In the genomic region with DNA sequence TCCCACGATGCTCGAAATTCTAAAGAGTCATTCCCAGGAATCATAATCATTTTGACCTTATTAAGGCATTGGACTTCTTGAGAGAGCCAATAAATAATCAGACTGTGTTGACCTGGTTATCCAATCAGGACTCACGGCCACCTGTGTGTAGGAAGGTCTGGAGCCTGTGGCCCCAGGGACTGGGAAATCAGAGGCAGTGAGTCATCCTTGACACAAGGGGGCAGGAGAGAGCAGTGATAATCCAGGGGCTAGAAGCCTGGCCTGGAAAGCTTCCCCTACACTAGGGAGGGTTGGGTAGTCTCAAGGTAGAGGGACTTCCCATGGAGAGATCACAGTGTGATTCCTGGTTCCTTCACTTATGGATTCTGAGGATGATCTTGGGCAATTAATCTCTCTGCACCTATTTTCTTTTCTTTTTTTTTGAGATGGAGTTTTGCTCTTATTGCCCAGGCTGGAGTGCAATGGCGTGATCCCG, we compare ENCODE assay signal across 8 cellular contexts. TPM values are rescaled to one million over a fixed set of nuclear protein-coding genes. Genes with fewer than 3 reads are reported as not detected.
DNase-seq lines count a peak whose midpoint lies in the region; ATAC-seq and TF ChIP-seq lines count a peak whose summit lies in the region.

No MANE protein-coding gene starts in this region.

- H3K27me3 ChIP-seq in Karpas-422 (ENCODE audit: low read length) (no peaks in the 10 kb centered on the region), ovary (no peaks in the 10 kb centered on the region)

- no peaks in the 10 kb centered on the region for H3K9me2 ChIP-seq in Karpas-422 (replicated peaks; ENCODE audit: insufficient read depth, low read length)

- no peaks in the 10 kb centered on the region for H4K20me1 ChIP-seq in Karpas-422 (ENCODE audit: insufficient read depth, low read depth, low read length)

- no peak for DNase-seq in AG09319 (ENCODE audit: extremely low read depth, low read depth)
- peak; percentile 85 for DNase-seq in Karpas-422
- peak; percentile 70 to 74 for DNase-seq in activated T-cell treated with anti-CD3 and anti-CD28 coated beads, Interleukin-2, amount 50 U/mL, for 48 hours
- peak; percentile 37 for DNase-seq in fibroblast of the conjunctiva (ENCODE audit: low read depth)
- DNase-seq in ovary, result peak in 1 of 5 donors; percentile 46

- TF ChIP-seq POLR2A in ovary (IDR thresholded peaks at IDR 0.05), result no peak

- TF ChIP-seq CTCF in AG09319 (IDR thresholded peaks at IDR 0.05; ENCODE audit: low read depth, low read length) (peak; percentile 63), ovary (IDR thresholded peaks at IDR 0.05) (peak in 2 of 3 donors; percentile 18 to 43)

- no peaks in the 10 kb centered on the region for H3K9me3 ChIP-seq in Karpas-422 (ENCODE audit: low read length)
- H3K9me3 ChIP-seq in ovary, result no peaks in the 10 kb centered on the region

- intact Hi-C loops in ovary (cut with DNase I), result loop anchor here (2.0 to 10.0 kb wide), 3 partner anchors 104 to 106 kb away; no protein-coding TSS in a partner anchor

- H3K27ac ChIP-seq in Karpas-422 (ENCODE audit: low read length) (no peak overlapping the region), ovary (no peak overlapping the region)

- no peak overlapping the region for H3K4me2 ChIP-seq in Karpas-422 (ENCODE audit: low read depth, low read length, poor library complexity, severe bottlenecking)

- no peak for TF ChIP-seq EP300 in ovary (IDR thresholded peaks at IDR 0.05)

- no peak overlapping the region for H2AFZ ChIP-seq in Karpas-422 (ENCODE audit: low read length)

- H3K36me3 ChIP-seq in Karpas-422 (ENCODE audit: insufficient read depth, low read length), result 0 out of 2 replicates have a peak, but pooled peaks cover 3% of the 10 kb centered on the region
- H3K36me3 ChIP-seq in ovary, result no peaks in the 10 kb centered on the region

- H3K4me3 ChIP-seq in Karpas-422 (ENCODE audit: low read length) (no peak overlapping the region), ovary (no peak overlapping the region)

- H3K79me2 ChIP-seq in Karpas-422 (ENCODE audit: low read length), result peaks cover 72% of the 10 kb centered on the region

- H3K4me1 ChIP-seq in Karpas-422 (ENCODE audit: low read length) (peaks cover 44% of the 10 kb centered on the region), ovary (ENCODE audit: insufficient read depth) (peaks cover 6% of the 10 kb centered on the region)

- H3K9ac ChIP-seq in Karpas-422 (ENCODE audit: low read length), result no peak overlapping the region

- ATAC-seq in GM18907 (IDR thresholded peaks at IDR 0.05; ENCODE audit: unreplicated experiment) (peak; percentile 38), HG02970 (IDR thresholded peaks at IDR 0.05; ENCODE audit: low FRiP score, unreplicated experiment) (no peak)

- WGBS in ovary, 3 donors, result 88 to 96% (median 91%) methylated on average over 5 of the region's 5 CpGs

TF ChIP-seq in PFSK-1, 5 proteins besides CTCF, POLR2A, EP300 and RAD21:
- TF ChIP-seq, protein P1, sequence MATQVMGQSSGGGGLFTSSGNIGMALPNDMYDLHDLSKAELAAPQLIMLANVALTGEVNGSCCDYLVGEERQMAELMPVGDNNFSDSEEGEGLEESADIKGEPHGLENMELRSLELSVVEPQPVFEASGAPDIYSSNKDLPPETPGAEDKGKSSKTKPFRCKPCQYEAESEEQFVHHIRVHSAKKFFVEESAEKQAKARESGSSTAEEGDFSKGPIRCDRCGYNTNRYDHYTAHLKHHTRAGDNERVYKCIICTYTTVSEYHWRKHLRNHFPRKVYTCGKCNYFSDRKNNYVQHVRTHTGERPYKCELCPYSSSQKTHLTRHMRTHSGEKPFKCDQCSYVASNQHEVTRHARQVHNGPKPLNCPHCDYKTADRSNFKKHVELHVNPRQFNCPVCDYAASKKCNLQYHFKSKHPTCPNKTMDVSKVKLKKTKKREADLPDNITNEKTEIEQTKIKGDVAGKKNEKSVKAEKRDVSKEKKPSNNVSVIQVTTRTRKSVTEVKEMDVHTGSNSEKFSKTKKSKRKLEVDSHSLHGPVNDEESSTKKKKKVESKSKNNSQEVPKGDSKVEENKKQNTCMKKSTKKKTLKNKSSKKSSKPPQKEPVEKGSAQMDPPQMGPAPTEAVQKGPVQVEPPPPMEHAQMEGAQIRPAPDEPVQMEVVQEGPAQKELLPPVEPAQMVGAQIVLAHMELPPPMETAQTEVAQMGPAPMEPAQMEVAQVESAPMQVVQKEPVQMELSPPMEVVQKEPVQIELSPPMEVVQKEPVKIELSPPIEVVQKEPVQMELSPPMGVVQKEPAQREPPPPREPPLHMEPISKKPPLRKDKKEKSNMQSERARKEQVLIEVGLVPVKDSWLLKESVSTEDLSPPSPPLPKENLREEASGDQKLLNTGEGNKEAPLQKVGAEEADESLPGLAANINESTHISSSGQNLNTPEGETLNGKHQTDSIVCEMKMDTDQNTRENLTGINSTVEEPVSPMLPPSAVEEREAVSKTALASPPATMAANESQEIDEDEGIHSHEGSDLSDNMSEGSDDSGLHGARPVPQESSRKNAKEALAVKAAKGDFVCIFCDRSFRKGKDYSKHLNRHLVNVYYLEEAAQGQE (IDR thresholded peaks at IDR 0.05; ENCODE audit: insufficient read depth in 1 of 2, low read depth in 2 of 2, low read length in 2 of 2), result no peak
- TF ChIP-seq SIN3A (IDR thresholded peaks at IDR 0.05; ENCODE audit: borderline replicate concordance, insufficient read depth, low read length) (no peak), FOXP2 (optimal IDR thresholded peaks at IDR 0.05; ENCODE audit: borderline replicate concordance, extremely low read depth, extremely low read length, insufficient read depth) (peak; percentile 37), POLR2AphosphoS5 (IDR thresholded peaks at IDR 0.05; ENCODE audit: low read depth, low read length) (no peak), TAF1 (IDR thresholded peaks at IDR 0.05; ENCODE audit: borderline replicate concordance, insufficient read depth, low read length) (no peak)

RNA-seq across cellular contexts. Expression of a gene that starts 4.7 kb away (rescaled TPM):
- 23.2 and 37.3 TPM in 2 replicates for total RNA-seq in Karpas-422 (2014; rRNA removed; shearing (Covaris generic); ENCODE audit: low replicate concordance)
- polyA plus RNA-seq in PFSK-1 (2012; ENCODE audit: insufficient read length, low read depth), result 2.3 TPM
- 10 to 100 TPM in 6 of 7 donors, 1 to 10 TPM in 1; 7.4 to 21.5 (median 15.5) TPM for total RNA-seq in ovary
- polyA plus RNA-seq in ovary, result 10 to 100 TPM in 1 of 2 donors, 1 to 10 TPM in 1; 6.9 to 53.6 TPM

RNA-seq across cellular contexts. Expression of a gene that starts 15.8 kb away (rescaled TPM):
- 25.0 and 26.4 TPM in 2 replicates for total RNA-seq in Karpas-422 (2014; rRNA removed; shearing (Covaris generic); ENCODE audit: low replicate concordance)
- 17.4 TPM for polyA plus RNA-seq in PFSK-1 (2012; ENCODE audit: insufficient read length, low read depth)
- total RNA-seq in ovary, result 10 to 100 TPM; 15.6 to 21.7 (median 18.4) TPM
- polyA plus RNA-seq in ovary, result 10 to 100 TPM in 1 of 2 donors, 1 to 10 TPM in 1; 9.9 to 14.8 TPM

RNA-seq across cellular contexts. Expression of a gene that starts 50.1 kb away (rescaled TPM):
- total RNA-seq in Karpas-422 (2014; rRNA removed; shearing (Covaris generic); ENCODE audit: low replicate concordance), result 5.3 and 9.9 TPM in 2 replicates
- polyA plus RNA-seq in PFSK-1 (2012; ENCODE audit: insufficient read length, low read depth), result 26.2 TPM
- 10 to 100 TPM in 1 of 7 donors, 1 to 10 TPM in 6; 2.7 to 43.4 (median 6.8) TPM for total RNA-seq in ovary
- 1 to 10 TPM; 2.5 to 5.7 TPM for polyA plus RNA-seq in ovary
